Comparison of ENCODE assay signal across 15 cellular contexts in genomic region chr12:132379996-132380395, GRCh38. TPM values are rescaled to one million over a fixed set of nuclear protein-coding genes. Genes with fewer than 3 reads are reported as not detected.
"Had no signal": no experiment of that assay in that cellular context is flagged by ENCODE, and none has a peak within 500 bp of the region (broad histone marks: within the 10 kb centered on the region; RNA-seq: fewer than 3 reads in every experiment).

No MANE protein-coding gene starts in this region.

- H3K27ac Mint-ChIP-seq: activated CD8-positive, alpha-beta T cell treated with anti-CD3 and anti-CD28 coated beads for 36 hours; activated naive CD4-positive, alpha-beta T cell treated with anti-CD3 and anti-CD28 coated beads, Interleukin-2, amount 50 U/mL, for 72 hours had no signal

- FAIRE-seq: endometrium had no signal

- H3K4me3 ChIP-seq: cardiac muscle cell, stomach, thoracic aorta had no signal

- H3K9me3 ChIP-seq: stomach, thoracic aorta had no signal

- H3K27ac ChIP-seq: cardiac muscle cell, stomach, thoracic aorta had no signal

- DNase-seq: activated CD4-positive, alpha-beta T cell treated with anti-CD3 and anti-CD28 coated beads for 4 hours; activated CD8-positive, alpha-beta T cell treated with anti-CD3 and anti-CD28 coated beads for 36 hours; activated gamma-delta T cell; activated T-cell treated with anti-CD3 and anti-CD28 coated beads, Interleukin-2, amount 50 U/mL, for 4 hours; islet precursor cell; midbrain; stimulated activated CD4-positive, alpha-beta T cell treated with anti-CD3 and anti-CD28 coated beads, Interleukin-12 subunit alpha, Interleukin-12 subunit beta, amount 100 ng/mL, for 4 hours; stimulated activated CD4-positive, alpha-beta T cell treated with anti-CD3 and anti-CD28 coated beads, Interleukin-2, amount 100 ng/mL, for 24 hours; stomach had no signal

- H3K36me3 Mint-ChIP-seq: activated naive CD4-positive, alpha-beta T cell treated with anti-CD3 and anti-CD28 coated beads, Interleukin-2, amount 50 U/mL, for 72 hours had no signal

- ATAC-seq: activated CD8-positive, alpha-beta T cell treated with anti-CD3 and anti-CD28 coated beads for 36 hours; activated naive CD4-positive, alpha-beta T cell treated with anti-CD3 and anti-CD28 coated beads, Interleukin-2, amount 50 U/mL, for 72 hours; activated T-cell treated with anti-CD3 and anti-CD28 coated beads, Interleukin-2, amount 50 U/mL, for 4 hours; esophagus mucosa; left lobe of liver had no signal

- H3K4me3 Mint-ChIP-seq: activated CD8-positive, alpha-beta T cell treated with anti-CD3 and anti-CD28 coated beads for 36 hours; activated T-cell treated with anti-CD3 and anti-CD28 coated beads, Interleukin-2, amount 50 U/mL, for 4 hours had no signal

- H3K9me3 Mint-ChIP-seq: activated CD8-positive, alpha-beta T cell treated with anti-CD3 and anti-CD28 coated beads for 36 hours; activated naive CD4-positive, alpha-beta T cell treated with anti-CD3 and anti-CD28 coated beads, Interleukin-2, amount 50 U/mL, for 72 hours; activated T-cell treated with anti-CD3 and anti-CD28 coated beads, Interleukin-2, amount 50 U/mL, for 4 hours had no signal

- H3K4me1 ChIP-seq: stomach had no signal

RNA-seq across cellular contexts. Expression of gene GALNT9, which starts 50.6 kb away (rescaled TPM):
- total RNA-seq: activated CD8-positive, alpha-beta T cell treated with anti-CD3 and anti-CD28 coated beads for 36 hours; esophagus mucosa; left lobe of liver had no signal
